Comparison of ENCODE assay signal across 8 cellular contexts in the genomic region with DNA sequence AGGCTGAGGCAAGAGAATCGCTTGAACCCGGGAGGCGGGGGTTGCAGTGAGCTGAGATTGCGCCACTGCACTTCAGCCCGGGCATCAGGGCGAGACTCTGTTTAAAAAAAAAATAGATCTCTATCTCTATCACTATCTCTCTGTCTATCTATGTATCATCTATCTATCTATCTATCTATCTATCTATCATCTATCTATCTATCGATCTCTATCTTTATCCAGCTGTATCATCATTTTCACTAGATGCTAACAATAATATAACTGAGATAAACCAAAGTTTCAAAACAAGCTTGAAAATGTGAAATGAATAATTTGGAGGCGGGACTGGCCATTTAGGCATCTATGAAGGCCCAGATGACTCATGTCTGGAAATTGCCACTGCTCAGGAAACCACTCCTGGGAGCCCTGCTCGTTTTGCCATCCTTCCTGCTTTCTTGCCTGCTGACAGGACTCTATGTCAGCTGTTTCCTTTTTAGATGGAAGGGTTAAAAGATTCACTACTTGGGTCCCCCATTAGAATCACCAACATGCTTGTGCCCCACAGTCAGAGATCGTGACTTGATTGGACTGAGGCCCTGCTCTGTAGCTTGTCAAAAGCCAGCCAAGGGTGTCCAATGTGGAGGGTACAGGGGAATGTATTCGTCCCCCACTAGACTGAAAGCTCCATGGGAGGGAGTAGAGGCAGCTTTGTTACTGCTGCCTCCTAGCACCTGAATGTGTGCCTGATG.
A peak's percentile ranks its signal among the peaks of the same experiment; 100 is the strongest.
DNase-seq lines count a peak whose midpoint lies in the region; ATAC-seq and TF ChIP-seq lines count a peak whose summit lies in the region.

No MANE protein-coding gene starts in this region.

- H3K4me2 ChIP-seq in Loucy (ENCODE audit: low read depth, low read length, poor library complexity, severe bottlenecking) (peak overlapping the region; percentile 75), mammary epithelial cell (ENCODE audit: insufficient read depth, low read depth, low read length) (peak overlapping the region; percentile 17), neuronal stem cell (ENCODE audit: insufficient read depth, low read length, poor library complexity, severe bottlenecking) (no peak overlapping the region)

- H3K4me1 ChIP-seq in Loucy (ENCODE audit: insufficient read depth, low read length, poor library complexity, severe bottlenecking): peaks cover 78% of the 10 kb centered on the region
- peaks cover 44% of the 10 kb centered on the region for H3K4me1 ChIP-seq in mammary epithelial cell (ENCODE audit: insufficient read depth, low read length)
- peaks cover 0 to 9% of the 10 kb centered on the region in 2 donors for H3K4me1 ChIP-seq in neuronal stem cell (ENCODE audit: control insufficient read depth in 2 of 2, insufficient read depth in 1 of 2, low read depth in 1 of 2, low read length in 2 of 2)

- H3K14ac ChIP-seq in neuronal stem cell (ENCODE audit: low read length): no peak overlapping the region

- no peak overlapping the region for H3K23ac ChIP-seq in neuronal stem cell (ENCODE audit: low read depth, low read length, poor library complexity)

- H3K4me1 Mint-ChIP-seq in Calu3 (ENCODE audit: low read depth, unreplicated experiment): peaks cover 71% of the 10 kb centered on the region

- H2BK120ac ChIP-seq in neuronal stem cell (ENCODE audit: low read depth, low read length): no peak overlapping the region

- H4K8ac ChIP-seq in neuronal stem cell (ENCODE audit: low read depth, low read length): no peak overlapping the region

- H3K18ac ChIP-seq in neuronal stem cell (ENCODE audit: low read length): peak overlapping the region; percentile 30

- peak overlapping the region; percentile 9 for H3K27ac ChIP-seq in mammary epithelial cell (ENCODE audit: insufficient read depth, low read depth, low read length)
- no peak overlapping the region for H3K27ac ChIP-seq in neuronal stem cell (replicated peaks; ENCODE audit: low read length)

- no peaks in the 10 kb centered on the region for H3K9me3 Mint-ChIP-seq in Calu3 (ENCODE audit: low read depth, unreplicated experiment)

- CTCF ChIA-PET in Calu3 (lab: Charles Lee) (interaction anchor here (0.5 kb wide), 1 partner anchor 79 kb away, joined by 3 read pairs; no protein-coding TSS in a partner anchor), mammary epithelial cell (lab: Charles Lee; ENCODE audit: low non-redundant PET) (no interaction called here)

- DNase-seq in Calu3 (peak; percentile 26), mammary epithelial cell (peak; percentile 71), neuronal stem cell (ENCODE audit: low spot score) (no peak), iPS-NIHi7 (ENCODE audit: extremely low spot score) (no peak), DMS114 treated with DMSO at 0.1 percent for 48 hours (lab: John Stamatoyannopoulos, UW; ENCODE audit: unreplicated experiment) (no peak)
- no peak for DNase-seq in activated CD8-positive, alpha-beta memory T cell treated with anti-CD3 and anti-CD28 coated beads for 24 hours

- no peak overlapping the region for H2BK15ac ChIP-seq in neuronal stem cell (ENCODE audit: low read length)

- no peak for ATAC-seq in GM21528 (IDR thresholded peaks at IDR 0.05; ENCODE audit: low FRiP score, unreplicated experiment)

- no peak overlapping the region for H4K91ac ChIP-seq in neuronal stem cell (ENCODE audit: low read depth, low read length, poor library complexity)

- H3K4me3 Mint-ChIP-seq in Calu3 (ENCODE audit: low read depth, unreplicated experiment): no peak overlapping the region

- no peak overlapping the region for H2AK5ac ChIP-seq in neuronal stem cell (ENCODE audit: low read depth, low read length)

- H2AFZ ChIP-seq in Loucy (ENCODE audit: low read length): no peak overlapping the region
- H2AFZ ChIP-seq in mammary epithelial cell (ENCODE audit: low read depth, low read length): peak overlapping the region; percentile 60
- H2AFZ ChIP-seq in neuronal stem cell (ENCODE audit: low read length): no peak overlapping the region

- H2BK12ac ChIP-seq in neuronal stem cell (ENCODE audit: low read length): no peak overlapping the region

- peaks cover 13% of the 10 kb centered on the region for H3K36me3 Mint-ChIP-seq in Calu3 (ENCODE audit: insufficient read depth, unreplicated experiment)

- intact Hi-C loops in Calu3 (cut with micrococcal nuclease; ENCODE audit: unreplicated experiment): no loop called here
- intact Hi-C loops in mammary epithelial cell (cut with micrococcal nuclease): loop anchor here (10.0 kb wide), 1 partner anchor 252 kb away; the partner anchor contains the start of gene SF3B5

- peak overlapping the region; percentile 30 for H3K27ac Mint-ChIP-seq in Calu3 (ENCODE audit: unreplicated experiment)

- peaks cover 13% of the 10 kb centered on the region for H4K20me1 ChIP-seq in Loucy (ENCODE audit: insufficient read depth, low read length, poor library complexity, severe bottlenecking)
- no peaks in the 10 kb centered on the region for H4K20me1 ChIP-seq in mammary epithelial cell (ENCODE audit: insufficient read depth, low read length)

- H3K9ac ChIP-seq in Loucy (ENCODE audit: low read depth, low read length, poor library complexity, severe bottlenecking) (peak overlapping the region; percentile 22), mammary epithelial cell (ENCODE audit: insufficient read depth, low read length) (no peak overlapping the region), neuronal stem cell (ENCODE audit: low read depth, low read length, poor library complexity) (no peak overlapping the region)

- H3K4me3 ChIP-seq in Loucy (ENCODE audit: low read length, poor library complexity, severe bottlenecking): peak overlapping the region; percentile 59
- no peak overlapping the region for H3K4me3 ChIP-seq in mammary epithelial cell (replicated peaks in 1 of 3; ENCODE audit: insufficient read depth in 1 of 3, low read depth in 2 of 3, low read length in 3 of 3)
- H3K4me3 ChIP-seq in neuronal stem cell (ENCODE audit: low read length in 2 of 2): no peak overlapping the region

- H3K36me3 ChIP-seq in Loucy (ENCODE audit: insufficient read depth, low read length): no peaks in the 10 kb centered on the region
- no peaks in the 10 kb centered on the region for H3K36me3 ChIP-seq in mammary epithelial cell (ENCODE audit: insufficient read depth, low read length)
- H3K36me3 ChIP-seq in neuronal stem cell (replicated peaks in 1 of 2; ENCODE audit: control insufficient read depth in 2 of 2, insufficient read depth in 2 of 2, low read length in 2 of 2): peaks cover 0 to 2% of the 10 kb centered on the region in 2 donors

- H3K4ac ChIP-seq in neuronal stem cell (ENCODE audit: low read length): no peak overlapping the region

- H3K9me2 ChIP-seq in Loucy (replicated peaks; ENCODE audit: low read depth, low read length): no peaks in the 10 kb centered on the region

- BruUV-seq in Calu3 (replicated peaks; lab: Mats Ljungman, UMichigan) (no TSS peak), mammary epithelial cell (replicated peaks; lab: Mats Ljungman, UMichigan) (no TSS peak)

- no peaks in the 10 kb centered on the region for H3K27me3 ChIP-seq in Loucy (ENCODE audit: insufficient read depth, low read length, poor library complexity, severe bottlenecking)
- H3K27me3 ChIP-seq in mammary epithelial cell (ENCODE audit: insufficient read depth, low read length): no peaks in the 10 kb centered on the region
- H3K27me3 ChIP-seq in neuronal stem cell (ENCODE audit: control insufficient read depth in 3 of 3, insufficient read depth in 3 of 3, low read depth in 1 of 3, low read length in 3 of 3): no peaks in the 10 kb centered on the region

- H3F3A ChIP-seq in Loucy (ENCODE audit: low read depth): peaks cover 24% of the 10 kb centered on the region

- dilution Hi-C loops in mammary epithelial cell (cut with HindIII; ENCODE audit: low sequenced_read_pairs): no loop called here

- H3K79me1 ChIP-seq in neuronal stem cell (ENCODE audit: low read depth, low read length): peaks cover 5% of the 10 kb centered on the region

- peaks cover 82% of the 10 kb centered on the region for H3K79me2 ChIP-seq in Loucy (ENCODE audit: insufficient read depth, low read length)
- H3K79me2 ChIP-seq in mammary epithelial cell (ENCODE audit: insufficient read depth, low read length): peaks cover 65% of the 10 kb centered on the region

- H2BK5ac ChIP-seq in neuronal stem cell (ENCODE audit: low read length): no peak overlapping the region

- H3K9me3 ChIP-seq in Loucy (ENCODE audit: insufficient read depth, low read depth, low read length): no peaks in the 10 kb centered on the region
- H3K9me3 ChIP-seq in mammary epithelial cell (replicated peaks; ENCODE audit: insufficient read depth, low read length): no peaks in the 10 kb centered on the region
- no peaks in the 10 kb centered on the region for H3K9me3 ChIP-seq in neuronal stem cell (replicated peaks in 1 of 2; ENCODE audit: control insufficient read depth in 2 of 2, insufficient read depth in 1 of 2, low read depth in 1 of 2, low read length in 2 of 2)

- in situ Hi-C loops in mammary epithelial cell (cut with MboI; ENCODE audit: low sequenced_read_pairs in 2 of 2): no loop called here

- H3K27me3 Mint-ChIP-seq in Calu3 (ENCODE audit: unreplicated experiment): no peaks in the 10 kb centered on the region

- 69% methylated on average over 11 of the region's 11 CpGs for WGBS in mammary epithelial cell (ENCODE audit: low coverage, missing lambda C conversion rate)
- 100% methylated on average over 1 of the region's 11 CpGs for WGBS in neuronal stem cell (ENCODE audit: extremely low coverage in 2 of 2, insufficient read length in 2 of 2, insufficient replicate concordance in 1 of 2), 2 donors

- TF ChIP-seq CTCF in Calu3 (IDR thresholded peaks at IDR 0.05; ENCODE audit: unreplicated experiment) (no peak), Loucy (conservative IDR thresholded peaks at IDR 0.05; ENCODE audit: low read length) (no peak), mammary epithelial cell (conservative IDR thresholded peaks at IDR 0.05 in 1 of 2, IDR thresholded peaks at IDR 0.05 in 1 of 2; ENCODE audit: extremely low read depth in 1 of 2, insufficient read depth in 1 of 2, low read depth in 1 of 2, low read length in 2 of 2) (no peak)

Comparison
In these comparisons a context has a peak if more than half of its experiments do, and no peak if none do; other contexts are left out.
1. DNase-seq: peak in Calu3 (single experiment) and mammary epithelial cell (single experiment); none in neuronal stem cell (single experiment), iPS-NIHi7 (single experiment), activated CD8-positive, alpha-beta memory T cell treated with anti-CD3 and anti-CD28 coated beads for 24 hours (single experiment) and DMS114 treated with DMSO at 0.1 percent for 48 hours (single experiment).